ENCODE assay signal across 8 cellular contexts in genomic region chr16:981695-982151, GRCh38. TPM values are rescaled to one million over a fixed set of nuclear protein-coding genes. Genes with fewer than 3 reads are reported as not detected.
A peak's percentile ranks its signal among the peaks of the same experiment; 100 is the strongest.
DNase-seq lines count a peak whose midpoint lies in the region; ATAC-seq and TF ChIP-seq lines count a peak whose summit lies in the region.

TSS of gene SOX8 (plus strand) at chr16:981770. CDS start at chr16:981923, 153 bp downstream.

- peaks cover 90% of the 10 kb centered on the region for H3K27me3 ChIP-seq in SK-N-SH (ENCODE audit: insufficient read depth)
- peaks cover 87% of the 10 kb centered on the region for H3K27me3 ChIP-seq in kidney epithelial cell (ENCODE audit: control insufficient read depth, insufficient read depth, low read length)

- WGBS in SK-N-SH (ENCODE audit: low lambda C conversion rate) = no CpG with 5 or more reads among the region's 80 CpGs

- no peaks in the 10 kb centered on the region for H3K9me2 ChIP-seq in SK-N-SH

- H3K4me3 ChIP-seq in SK-N-SH (ENCODE audit: low read depth in 2 of 2, low read length in 1 of 2) = no peak within 1 kb of the TSS
- peak within 1 kb of the TSS; percentile 27 for H3K4me3 ChIP-seq in kidney epithelial cell (ENCODE audit: low read depth, low read length)

- H2AFZ ChIP-seq in SK-N-SH (ENCODE audit: low read depth) = no peak within 1 kb of the TSS

- H3K9me3 Mint-ChIP-seq in activated naive CD8-positive, alpha-beta T cell treated with anti-CD3 and anti-CD28 coated beads for 36 hours = no peaks in the 10 kb centered on the region
- H3K9me3 Mint-ChIP-seq in stimulated activated naive CD8-positive, alpha-beta T cell treated with anti-CD3 and anti-CD28 coated beads, Interleukin-15, amount 100 ng/mL, for 72 hours = no peaks in the 10 kb centered on the region

- POLR2A ChIA-PET in SK-N-SH (lab: Yijun Ruan, JAX) = no interaction called here

- no peak within 1 kb of the TSS for H3K27ac Mint-ChIP-seq in activated naive CD8-positive, alpha-beta T cell treated with anti-CD3 and anti-CD28 coated beads for 36 hours
- H3K27ac Mint-ChIP-seq in stimulated activated naive CD8-positive, alpha-beta T cell treated with anti-CD3 and anti-CD28 coated beads, Interleukin-15, amount 100 ng/mL, for 72 hours = peak within 1 kb of the TSS; percentile 33 to 94

- peaks cover 19% of the 10 kb centered on the region; the same call in 1 of the 2 replicates for H4K20me1 ChIP-seq in SK-N-SH (ENCODE audit: insufficient read depth)

- peaks cover 3% of the 10 kb centered on the region for H3F3A ChIP-seq in SK-N-SH (replicated peaks; ENCODE audit: insufficient read depth)

- TF ChIP-seq CTCF in SK-N-SH (IDR thresholded peaks at IDR 0.05) = no peak
- TF ChIP-seq CTCF in kidney epithelial cell (IDR thresholded peaks at IDR 0.05; ENCODE audit: insufficient read depth, low read length, poor library complexity, severe bottlenecking) = no peak

- no peak within 1 kb of the TSS for H3K9ac ChIP-seq in SK-N-SH

- TF ChIP-seq EP300 in SK-N-SH (IDR thresholded peaks at IDR 0.05; ENCODE audit: borderline replicate concordance in 1 of 2, low read depth in 1 of 2, low read length in 1 of 2) = no peak

- peaks cover 6% of the 10 kb centered on the region for H3K4me1 Mint-ChIP-seq in activated naive CD8-positive, alpha-beta T cell treated with anti-CD3 and anti-CD28 coated beads for 36 hours
- H3K4me1 Mint-ChIP-seq in stimulated activated naive CD8-positive, alpha-beta T cell treated with anti-CD3 and anti-CD28 coated beads, Interleukin-15, amount 100 ng/mL, for 72 hours = peaks cover 36% of the 10 kb centered on the region

- no peaks in the 10 kb centered on the region for H3K79me2 ChIP-seq in SK-N-SH (ENCODE audit: insufficient read depth)

- H3K4me1 ChIP-seq in SK-N-SH (ENCODE audit: control insufficient read depth in 1 of 2, insufficient read depth in 2 of 2, low read depth in 1 of 2, low read length in 1 of 2) = no peaks in the 10 kb centered on the region

- no peaks in the 10 kb centered on the region for H3K9me3 ChIP-seq in SK-N-SH

- H3K4me2 ChIP-seq in SK-N-SH = no peak within 1 kb of the TSS

- CTCF ChIA-PET in SK-N-SH (lab: Yijun Ruan, JAX) = interaction anchor here (1.0 to 1.4 kb wide), 2 partner anchors 13 to 124 kb away, joined by 4 read pairs; no protein-coding TSS in a partner anchor

- H3K36me3 ChIP-seq in SK-N-SH (replicated peaks in 1 of 2; ENCODE audit: control insufficient read depth in 1 of 2, insufficient read depth in 2 of 2, low read length in 1 of 2) (no peaks in the 10 kb centered on the region), kidney epithelial cell (ENCODE audit: control insufficient read depth, insufficient read depth, low read length) (no peaks in the 10 kb centered on the region)

- H3K27ac ChIP-seq in SK-N-SH (ENCODE audit: low read depth in 2 of 2, low read length in 1 of 2) = no peak within 1 kb of the TSS

- ATAC-seq in SK-N-SH treated with all-trans-retinoic acid at 6 μM for 48 hours = no peak
- no peak for ATAC-seq in stimulated activated naive CD8-positive, alpha-beta T cell treated with anti-CD3 and anti-CD28 coated beads, Interleukin-15, amount 100 ng/mL, for 72 hours
- ATAC-seq in HG03025 (IDR thresholded peaks at IDR 0.05; ENCODE audit: low FRiP score, unreplicated experiment) = no peak
- ATAC-seq in GM18873 (IDR thresholded peaks at IDR 0.05; ENCODE audit: low FRiP score, unreplicated experiment) = no peak

- H3K27me3 Mint-ChIP-seq in activated naive CD8-positive, alpha-beta T cell treated with anti-CD3 and anti-CD28 coated beads for 36 hours = peaks cover 9% of the 10 kb centered on the region
- H3K27me3 Mint-ChIP-seq in stimulated activated naive CD8-positive, alpha-beta T cell treated with anti-CD3 and anti-CD28 coated beads, Interleukin-15, amount 100 ng/mL, for 72 hours = peaks cover 27% of the 10 kb centered on the region

- TF ChIP-seq RAD21 in SK-N-SH (IDR thresholded peaks at IDR 0.05; ENCODE audit: low read length) = no peak

- DNase-seq in SK-N-SH (peak; percentile 51), kidney epithelial cell (ENCODE audit: low read depth) (no peak), NCI-H82 (lab: John Stamatoyannopoulos, UW) (no peak)
- DNase-seq in activated naive CD8-positive, alpha-beta T cell treated with anti-CD3 and anti-CD28 coated beads for 36 hours = no peak
- no peak for DNase-seq in stimulated activated naive CD8-positive, alpha-beta T cell treated with anti-CD3 and anti-CD28 coated beads, Interleukin-15, amount 100 ng/mL, for 72 hours

- H3K36me3 Mint-ChIP-seq in activated naive CD8-positive, alpha-beta T cell treated with anti-CD3 and anti-CD28 coated beads for 36 hours = no peaks in the 10 kb centered on the region

- H3K4me3 Mint-ChIP-seq in activated naive CD8-positive, alpha-beta T cell treated with anti-CD3 and anti-CD28 coated beads for 36 hours = peak within 1 kb of the TSS; percentile 80
- peak within 1 kb of the TSS; percentile 82 to 93 for H3K4me3 Mint-ChIP-seq in stimulated activated naive CD8-positive, alpha-beta T cell treated with anti-CD3 and anti-CD28 coated beads, Interleukin-15, amount 100 ng/mL, for 72 hours

TF ChIP-seq in SK-N-SH, 30 proteins besides CTCF, POLR2A, EP300 and RAD21 (continues in another document):
- TF ChIP-seq PBX3 (IDR thresholded peaks at IDR 0.05) = no peak
- no peak for TF ChIP-seq FOXJ3 (CRISPR knock-in tag; IDR thresholded peaks at IDR 0.05)
- no peak for TF ChIP-seq MEF2A (IDR thresholded peaks at IDR 0.05; ENCODE audit: borderline replicate concordance, low read depth)
- TF ChIP-seq IRF3 (IDR thresholded peaks at IDR 0.05; ENCODE audit: low read depth, low read length) = no peak
- TF ChIP-seq USF1 (IDR thresholded peaks at IDR 0.05; ENCODE audit: borderline replicate concordance, low read depth) = no peak
- no peak for TF ChIP-seq MXI1 (IDR thresholded peaks at IDR 0.05; ENCODE audit: low read depth, low read length)

TF ChIP-seq in SK-N-SH treated with all-trans-retinoic acid at 6 μM for 48 hours, 23 proteins besides CTCF, POLR2A, EP300 and RAD21:
- no peak for TF ChIP-seq GLIS3 (CRISPR knock-in tag; IDR thresholded peaks at IDR 0.05)
- TF ChIP-seq ZFP3 (CRISPR knock-in tag; IDR thresholded peaks at IDR 0.05) = no peak
- no peak for TF ChIP-seq POU6F1 (CRISPR knock-in tag; IDR thresholded peaks at IDR 0.05; ENCODE audit: borderline replicate concordance, low read depth)
- no peak for TF ChIP-seq ARNTL (CRISPR knock-in tag; IDR thresholded peaks at IDR 0.05; ENCODE audit: borderline replicate concordance, low read depth)
- no peak for TF ChIP-seq RARB (CRISPR knock-in tag; IDR thresholded peaks at IDR 0.05)
- TF ChIP-seq ZNF70 (CRISPR knock-in tag; IDR thresholded peaks at IDR 0.05) = no peak
- TF ChIP-seq SNAI2 (CRISPR knock-in tag; IDR thresholded peaks at IDR 0.05) = no peak
- no peak for TF ChIP-seq BACH2 (CRISPR knock-in tag; IDR thresholded peaks at IDR 0.05; ENCODE audit: borderline replicate concordance)
- TF ChIP-seq CSRNP3 (CRISPR knock-in tag; IDR thresholded peaks at IDR 0.05) = no peak
- no peak for TF ChIP-seq ISL1 (CRISPR knock-in tag; IDR thresholded peaks at IDR 0.05)

RNA-seq across cellular contexts. Expression of gene SOX8, which starts in this region (rescaled TPM):
- not detected in 2 replicates for polyA plus RNA-seq in SK-N-SH (2012; rRNA removed)
- polyA plus RNA-seq in SK-N-SH (2012; cell fraction: cytosol; rRNA removed) = not detected in 2 replicates
- not detected in 2 replicates for polyA plus RNA-seq in SK-N-SH (2012; cell fraction: nucleus; rRNA removed)
- under 1 TPM; 0.42 to 0.58 TPM for total RNA-seq in activated naive CD8-positive, alpha-beta T cell treated with anti-CD3 and anti-CD28 coated beads for 36 hours
- 0.71 and 1.3 TPM in 2 replicates for total RNA-seq in kidney epithelial cell

Comparison
In these comparisons a context has a peak if more than half of its experiments do, and no peak if none do; other contexts are left out.
1. Peak in DNase-seq in SK-N-SH; RNA of the gene not detected or under 1 TPM.